2 cellular contexts compared by ENCODE assay signal in the genomic region with DNA sequence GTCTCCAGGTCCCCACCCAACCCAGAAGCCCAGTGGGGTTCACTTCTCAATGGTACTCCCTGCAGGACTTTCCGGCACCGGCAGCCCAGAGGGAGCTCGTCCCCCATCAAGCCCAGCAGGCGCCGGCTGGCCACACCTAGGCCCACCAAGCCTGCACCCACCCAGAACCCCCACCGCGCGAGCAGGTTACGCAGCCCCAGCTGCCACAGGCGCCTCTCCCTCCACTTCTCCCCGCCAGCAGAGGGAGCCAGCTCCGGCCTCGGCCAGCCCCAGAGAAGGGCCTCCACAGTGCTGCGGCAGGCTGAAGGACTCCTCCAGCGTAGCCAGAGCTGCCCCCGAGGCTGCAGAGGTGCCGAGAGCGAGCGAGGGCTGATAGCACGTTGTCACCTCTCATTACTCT.
TF ChIP-seq lines count a peak whose summit lies in the region.

No MANE protein-coding gene starts in this region.

TF ChIP-seq in HCT116, 20 proteins besides CTCF, POLR2A, EP300 and RAD21:
- TF ChIP-seq EGR1 (IDR thresholded peaks at IDR 0.05; ENCODE audit: low read depth) (no peak), MAX (IDR thresholded peaks at IDR 0.05) (no peak), ZNF274 (IDR thresholded peaks at IDR 0.05; ENCODE audit: low read depth, low read length) (no peak), SRF (IDR thresholded peaks at IDR 0.05; ENCODE audit: low read depth) (no peak), YY1 (IDR thresholded peaks at IDR 0.05; ENCODE audit: extremely low read depth, insufficient replicate concordance, low read depth, low read length) (no peak), EZH2phosphoT487 (IDR thresholded peaks at IDR 0.05; ENCODE audit: borderline replicate concordance) (no peak), ZFX (IDR thresholded peaks at IDR 0.05) (no peak), CEBPB (IDR thresholded peaks at IDR 0.05; ENCODE audit: low read depth) (no peak), JUND (IDR thresholded peaks at IDR 0.05) (no peak), SIN3A (IDR thresholded peaks at IDR 0.05; ENCODE audit: low read depth) (no peak), SP1 (IDR thresholded peaks at IDR 0.05; ENCODE audit: low read depth) (no peak), ELF1 (IDR thresholded peaks at IDR 0.05; ENCODE audit: borderline replicate concordance, low read depth) (no peak), POLR2AphosphoS5 (IDR thresholded peaks at IDR 0.05; ENCODE audit: low read depth, low read length) (no peak), CBX3 (IDR thresholded peaks at IDR 0.05; ENCODE audit: low read depth) (no peak), ZBTB33 (IDR thresholded peaks at IDR 0.05; ENCODE audit: extremely low read depth, insufficient replicate concordance, low read length) (no peak)
- TF ChIP-seq, protein P1, sequence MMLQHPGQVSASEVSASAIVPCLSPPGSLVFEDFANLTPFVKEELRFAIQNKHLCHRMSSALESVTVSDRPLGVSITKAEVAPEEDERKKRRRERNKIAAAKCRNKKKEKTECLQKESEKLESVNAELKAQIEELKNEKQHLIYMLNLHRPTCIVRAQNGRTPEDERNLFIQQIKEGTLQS (IDR thresholded peaks at IDR 0.05) = no peak
- TF ChIP-seq, protein P2, sequence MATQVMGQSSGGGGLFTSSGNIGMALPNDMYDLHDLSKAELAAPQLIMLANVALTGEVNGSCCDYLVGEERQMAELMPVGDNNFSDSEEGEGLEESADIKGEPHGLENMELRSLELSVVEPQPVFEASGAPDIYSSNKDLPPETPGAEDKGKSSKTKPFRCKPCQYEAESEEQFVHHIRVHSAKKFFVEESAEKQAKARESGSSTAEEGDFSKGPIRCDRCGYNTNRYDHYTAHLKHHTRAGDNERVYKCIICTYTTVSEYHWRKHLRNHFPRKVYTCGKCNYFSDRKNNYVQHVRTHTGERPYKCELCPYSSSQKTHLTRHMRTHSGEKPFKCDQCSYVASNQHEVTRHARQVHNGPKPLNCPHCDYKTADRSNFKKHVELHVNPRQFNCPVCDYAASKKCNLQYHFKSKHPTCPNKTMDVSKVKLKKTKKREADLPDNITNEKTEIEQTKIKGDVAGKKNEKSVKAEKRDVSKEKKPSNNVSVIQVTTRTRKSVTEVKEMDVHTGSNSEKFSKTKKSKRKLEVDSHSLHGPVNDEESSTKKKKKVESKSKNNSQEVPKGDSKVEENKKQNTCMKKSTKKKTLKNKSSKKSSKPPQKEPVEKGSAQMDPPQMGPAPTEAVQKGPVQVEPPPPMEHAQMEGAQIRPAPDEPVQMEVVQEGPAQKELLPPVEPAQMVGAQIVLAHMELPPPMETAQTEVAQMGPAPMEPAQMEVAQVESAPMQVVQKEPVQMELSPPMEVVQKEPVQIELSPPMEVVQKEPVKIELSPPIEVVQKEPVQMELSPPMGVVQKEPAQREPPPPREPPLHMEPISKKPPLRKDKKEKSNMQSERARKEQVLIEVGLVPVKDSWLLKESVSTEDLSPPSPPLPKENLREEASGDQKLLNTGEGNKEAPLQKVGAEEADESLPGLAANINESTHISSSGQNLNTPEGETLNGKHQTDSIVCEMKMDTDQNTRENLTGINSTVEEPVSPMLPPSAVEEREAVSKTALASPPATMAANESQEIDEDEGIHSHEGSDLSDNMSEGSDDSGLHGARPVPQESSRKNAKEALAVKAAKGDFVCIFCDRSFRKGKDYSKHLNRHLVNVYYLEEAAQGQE (IDR thresholded peaks at IDR 0.05; ENCODE audit: low read depth) = no peak

TF ChIP-seq in GM12878, 131 proteins besides CTCF, POLR2A, EP300 and RAD21 (continues in another document):
- TF ChIP-seq ZBTB40 (IDR thresholded peaks at IDR 0.05; ENCODE audit: borderline replicate concordance) = no peak
- TF ChIP-seq ZNF687 (IDR thresholded peaks at IDR 0.05) = no peak
- TF ChIP-seq ELK1 (IDR thresholded peaks at IDR 0.05; ENCODE audit: low read depth, low read length) = no peak
- no peak for TF ChIP-seq TCF3 (IDR thresholded peaks at IDR 0.05; ENCODE audit: borderline replicate concordance, insufficient read depth, low read depth, low read length)
- TF ChIP-seq IRF4 (IDR thresholded peaks at IDR 0.05; ENCODE audit: low read depth, low read length) = no peak
- no peak for TF ChIP-seq NBN (IDR thresholded peaks at IDR 0.05)
- no peak for TF ChIP-seq ZBTB11 (CRISPR knock-in tag; IDR thresholded peaks at IDR 0.05)
- no peak for TF ChIP-seq RCOR1 (conservative IDR thresholded peaks at IDR 0.05; ENCODE audit: low read depth, low read length)
- TF ChIP-seq ZBTB4 (CRISPR knock-in tag; IDR thresholded peaks at IDR 0.05) = no peak
- TF ChIP-seq E2F4 (IDR thresholded peaks at IDR 0.05; ENCODE audit: low read depth, low read length) = no peak
- no peak for TF ChIP-seq ZSCAN29 (IDR thresholded peaks at IDR 0.05)
- no peak for TF ChIP-seq ETV6 (conservative IDR thresholded peaks at IDR 0.05 in 1 of 2, IDR thresholded peaks at IDR 0.05 in 1 of 2; ENCODE audit: borderline replicate concordance in 1 of 2, low read depth in 1 of 2)
- TF ChIP-seq BMI1 (IDR thresholded peaks at IDR 0.05; ENCODE audit: borderline replicate concordance) = no peak
- TF ChIP-seq SMAD1 (IDR thresholded peaks at IDR 0.05; ENCODE audit: low read depth, partially characterized antibody) = no peak
- no peak for TF ChIP-seq SIX5 (IDR thresholded peaks at IDR 0.05; ENCODE audit: low read depth, low read length, severe bottlenecking)
- no peak for TF ChIP-seq IRF3 (IDR thresholded peaks at IDR 0.05)
